16 cellular contexts compared by ENCODE assay signal in the genomic region with DNA sequence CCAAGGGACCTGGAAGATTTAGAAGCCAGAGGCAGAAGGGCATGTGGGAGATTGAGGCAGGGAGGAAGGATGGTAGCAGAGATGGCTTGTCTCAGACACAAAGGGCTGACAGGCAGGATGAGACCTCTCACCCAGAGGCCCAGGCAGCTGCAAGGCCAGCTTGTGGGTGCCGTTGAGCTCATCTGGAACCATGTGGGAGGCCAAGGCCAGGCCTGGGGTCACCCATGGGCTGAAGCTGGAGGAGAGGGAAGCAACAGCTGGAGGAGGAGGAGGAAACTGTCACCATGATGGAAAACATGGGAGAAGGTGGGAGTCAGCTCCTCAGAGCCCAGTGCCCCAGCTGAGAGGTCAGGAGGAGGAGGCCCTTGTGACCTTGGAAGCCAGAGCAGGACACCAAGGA. TPM values are rescaled to one million over a fixed set of nuclear protein-coding genes. Genes with fewer than 3 reads are reported as not detected.
"Had no signal": no experiment of that assay in that cellular context is flagged by ENCODE, and none has a peak within 500 bp of the region (broad histone marks: within the 10 kb centered on the region; RNA-seq: fewer than 3 reads in every experiment).

No MANE protein-coding gene starts in this region.

- H3K9me3 Mint-ChIP-seq: activated CD4-positive, alpha-beta memory T cell treated with anti-CD3 and anti-CD28 coated beads, Interleukin-2, amount 10 ng/mL, durations not matched to agents 7 days and 5 days; activated naive CD4-positive, alpha-beta T cell treated with anti-CD3 and anti-CD28 coated beads for 36 hours; activated T-cell treated with anti-CD3 and anti-CD28 coated beads, Interleukin-2, amount 50 U/mL, for 4 hours; T-helper 2 cell treated with Interferon-gamma antibody and Interleukin-4, amounts not matched to agents 5 μg/mL and 100 μg/mL, for 36 hours had no signal

- H3K4me1 Mint-ChIP-seq: activated CD4-positive, alpha-beta memory T cell treated with anti-CD3 and anti-CD28 coated beads, Interleukin-2, amount 10 ng/mL, durations not matched to agents 7 days and 5 days had no signal

- H3K27ac Mint-ChIP-seq: activated CD4-positive, alpha-beta memory T cell treated with anti-CD3 and anti-CD28 coated beads, Interleukin-2, amount 10 ng/mL, durations not matched to agents 7 days and 5 days; activated naive CD4-positive, alpha-beta T cell treated with anti-CD3 and anti-CD28 coated beads for 36 hours; T-helper 2 cell treated with Interferon-gamma antibody and Interleukin-4, amounts not matched to agents 5 μg/mL and 100 μg/mL, for 36 hours had no signal

- H3K4me3 Mint-ChIP-seq: activated CD4-positive, alpha-beta memory T cell treated with anti-CD3 and anti-CD28 coated beads, Interleukin-2, amount 10 ng/mL, durations not matched to agents 7 days and 5 days; activated naive CD4-positive, alpha-beta T cell treated with anti-CD3 and anti-CD28 coated beads for 36 hours; activated T-cell treated with anti-CD3 and anti-CD28 coated beads, Interleukin-2, amount 50 U/mL, for 4 hours; T-helper 2 cell treated with Interferon-gamma antibody and Interleukin-4, amounts not matched to agents 5 μg/mL and 100 μg/mL, for 36 hours had no signal

- DNase-seq: activated CD4-positive, alpha-beta memory T cell treated with anti-CD3 and anti-CD28 coated beads, Interleukin-2, amount 10 ng/mL, durations not matched to agents 7 days and 5 days; activated CD4-positive, alpha-beta T cell treated with anti-CD3 and anti-CD28 coated beads for 48 hours; activated CD4-positive, CD25-positive, alpha-beta regulatory T cell; activated naive CD4-positive, alpha-beta T cell treated with anti-CD3 and anti-CD28 coated beads for 36 hours; activated T-cell treated with anti-CD3 and anti-CD28 coated beads, Interleukin-2, amount 50 U/mL, for 4 hours; aorta; cerebellar nuclear complex; cortex of kidney; gastrocnemius medialis; head of caudate nucleus; stimulated activated CD4-positive, alpha-beta T cell treated with anti-CD3 and anti-CD28 coated beads, Interleukin-2, amount 100 ng/mL, for 48 hours; testis; upper lobe of left lung had no signal

- ATAC-seq: activated T-cell treated with anti-CD3 and anti-CD28 coated beads, Interleukin-2, amount 50 U/mL, for 4 hours; esophagus mucosa; gastrocnemius medialis; left lobe of liver had no signal

RNA-seq across cellular contexts. Expression of a gene that starts 21.8 kb away (rescaled TPM):
- total RNA-seq: activated CD4-positive, alpha-beta memory T cell treated with anti-CD3 and anti-CD28 coated beads, Interleukin-2, amount 10 ng/mL, durations not matched to agents 7 days and 5 days; activated naive CD4-positive, alpha-beta T cell treated with anti-CD3 and anti-CD28 coated beads for 36 hours had no signal
